8 cellular contexts compared by ENCODE assay signal in genomic region chr3:196390116-196390515, GRCh38. TPM values are rescaled to one million over a fixed set of nuclear protein-coding genes. Genes with fewer than 3 reads are reported as not detected.
"Had no signal": no experiment of that assay in that cellular context is flagged by ENCODE, and none has a peak within 500 bp of the region (broad histone marks: within the 10 kb centered on the region; RNA-seq: fewer than 3 reads in every experiment).

No MANE protein-coding gene starts in this region.

- H3K4me1 ChIP-seq: HAP-1 had no signal

- H3K4me3 ChIP-seq: GM23248, HAP-1 had no signal

- ATAC-seq: HCT116 had no signal

- FAIRE-seq: HTR-8/SVneo had no signal

- H3K9ac ChIP-seq: GM23248 had no signal

- DNase-seq: GM23248, GOT3, H7, KG1 had no signal

- H2AFZ ChIP-seq: GM23248 had no signal

- H3K27ac ChIP-seq: GM23248 had no signal

RNA-seq across cellular contexts. Expression of gene TM4SF19, which starts 51.9 kb away (rescaled TPM):
- total RNA-seq: GM23248, H7, HT-29 had no signal
- polyA plus RNA-seq: GM23248 had no signal
